Comparison of ENCODE assay signal across 1 cellular context in genomic region chr7:144319547-144319946, GRCh38. TPM values are rescaled to one million over a fixed set of nuclear protein-coding genes. Genes with fewer than 3 reads are reported as not detected.
"Had no signal": no experiment of that assay in that cellular context is flagged by ENCODE, and none has a peak within 500 bp of the region (broad histone marks: within the 10 kb centered on the region; RNA-seq: fewer than 3 reads in every experiment).

No MANE protein-coding gene starts in this region.

RNA-seq across cellular contexts. Expression of gene OR2A1, which starts 7.3 kb away (rescaled TPM):
- total RNA-seq: G401 had no signal

RNA-seq across cellular contexts. Expression of gene ARHGEF5, which starts 35.7 kb away (rescaled TPM):
- total RNA-seq: G401 had no signal

RNA-seq across cellular contexts. Expression of gene CTAGE8, which starts 50.5 kb away (rescaled TPM):
- total RNA-seq: G401 had no signal

RNA-seq across cellular contexts. Expression of gene OR2A7, which starts 55.0 kb away (rescaled TPM):
- total RNA-seq: G401 had no signal
